In the genomic region with DNA sequence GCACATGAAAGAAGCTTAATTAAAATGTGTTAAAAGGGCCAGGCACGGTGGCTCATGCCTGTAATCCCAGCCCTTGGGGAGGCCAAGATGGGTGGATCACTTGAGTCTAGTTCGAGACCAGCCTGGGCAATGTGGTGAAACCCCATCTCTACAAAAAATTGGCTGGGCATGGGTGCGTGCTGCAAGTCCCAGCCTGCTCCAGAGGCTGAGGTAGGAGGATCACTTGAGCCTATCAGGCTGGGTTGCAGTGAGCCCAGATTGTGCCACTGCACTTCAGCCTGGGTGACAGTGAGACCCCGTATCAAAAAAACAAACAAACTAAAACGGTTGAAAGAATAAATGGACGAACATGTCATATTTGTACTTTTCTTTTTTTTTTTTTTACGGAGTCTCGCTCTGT, we compare ENCODE assay signal across 25 cellular contexts. TPM values are rescaled to one million over a fixed set of nuclear protein-coding genes. Genes with fewer than 3 reads are reported as not detected.
DNase-seq lines count a peak whose midpoint lies in the region; ATAC-seq, FAIRE-seq and TF ChIP-seq lines count a peak whose summit lies in the region.
"Had no signal": no experiment of that assay in that cellular context is flagged by ENCODE, and none has a peak within 500 bp of the region (broad histone marks: within the 10 kb centered on the region; RNA-seq: fewer than 3 reads in every experiment).

No MANE protein-coding gene starts in this region.

- POLR2A ChIA-PET in RWPE1 (lab: Yijun Ruan, JAX; ENCODE audit: low non-redundant PET) (no interaction called here), GM12878 (lab: Charles Lee) (no interaction called here)

- no peak for FAIRE-seq in GM12878 (lab: Jason Lieb, UNC)
- FAIRE-seq: A549, D721Med had no signal

- no peak for DNase-seq in activated T-cell treated with anti-CD3 and anti-CD28 coated beads, Interleukin-2, amount 50 U/mL, for 24 hours
- no peak for DNase-seq in activated T-cell treated with anti-CD3 and anti-CD28 coated beads, Interleukin-2, amount 50 U/mL, for 1 hour
- DNase-seq in RWPE1 (ENCODE audit: low spot score) (no peak), GM12878 (ENCODE audit: low read depth, low spot score) (no peak), NCI-H2171 treated with DMSO at 0.1 percent for 48 hours (lab: John Stamatoyannopoulos, UW) (no peak), left lung (no peak)
- no peak for DNase-seq in stimulated activated naive B cell treated with anti-CD40 and anti-IgM and Interleukin-4, amounts not matched to agents 10 μg/mL and 1 μg/mL and 100 μg/mL, for 72 hours
- DNase-seq in stimulated activated CD4-positive, alpha-beta T cell treated with anti-CD3 and anti-CD28 coated beads, Interleukin-4, amount 100 ng/mL, for 24 hours, result no peak
- DNase-seq: 8988T; ACHN; AML-193; BE2C; CD4-positive, alpha-beta T cell; CD8-positive, alpha-beta memory T cell; DMS 273 treated with DMSO at 0.1 percent for 48 hours; DMS79; EL; GDM1; H9 had no signal

- H3K9ac ChIP-seq in GM12878 (ENCODE audit: control insufficient read depth, insufficient read depth, low read length), result no peak overlapping the region
- H3K9ac ChIP-seq: BLaER1 treated with 17β-estradiol and CSF1 and Interleukin-3, amounts not matched to agents 10 nM and 100 nM had no signal

- H3K27ac ChIP-seq in RWPE1 (0 out of 2 replicates have a peak overlapping the region, but pooled peaks have one; percentile 3), GM12878 (ENCODE audit: control insufficient read depth, insufficient read depth) (no peak overlapping the region), left lung (no peak overlapping the region)
- H3K27ac ChIP-seq: A549; BLaER1 treated with 17β-estradiol and CSF1 and Interleukin-3, amounts not matched to agents 10 nM and 100 nM had no signal

- in situ Hi-C loops in GM12878 (cut with MboI), result no loop called here

- no peak for TF ChIP-seq RAD21 in GM12878 (IDR thresholded peaks at IDR 0.05; ENCODE audit: insufficient read depth, low read depth, low read length)

- SMC1A ChIA-PET in GM12878 (lab: Charles Lee; ENCODE audit: uncharacterized antibody, unreplicated experiment), result interaction anchor here (1.6 kb wide), 1 partner anchor 44 kb away, joined by 4 read pairs; no protein-coding TSS in a partner anchor

- ATAC-seq in GM12878, result no peak
- ATAC-seq in stimulated activated naive B cell treated with anti-CD40 and anti-IgM and Interleukin-4, amounts not matched to agents 10 μg/mL and 1 μg/mL and 100 μg/mL, for 72 hours (replicated peaks), result peak; percentile 4 to 6
- no peak for ATAC-seq in left lung
- ATAC-seq: A549, GM23338, HCT116 had no signal

- no peaks in the 10 kb centered on the region for H3K27me3 ChIP-seq in GM12878 (replicated peaks in 1 of 2; ENCODE audit: control insufficient read depth in 2 of 2, insufficient read depth in 2 of 2, low read length in 1 of 2)
- H3K27me3 ChIP-seq in left lung, result no peaks in the 10 kb centered on the region
- H3K27me3 ChIP-seq: BE2C; BLaER1 treated with 17β-estradiol and CSF1 and Interleukin-3, amounts not matched to agents 10 nM and 100 nM had no signal

- WGBS in GM12878 (ENCODE audit: insufficient coverage, insufficient replicate concordance, low lambda C conversion rate, missing lambda C conversion rate), result 91% methylated on average over 6 of the region's 8 CpGs

- intact Hi-C loops in GM12878 (cut with micrococcal nuclease; ENCODE audit: unreplicated experiment), result no loop called here
- intact Hi-C loops in left lung (cut with DNase I), result no loop called here

- H3K9me3 ChIP-seq in GM12878 (replicated peaks; ENCODE audit: control insufficient read depth, insufficient read depth, low read length), result no peaks in the 10 kb centered on the region
- no peaks in the 10 kb centered on the region for H3K9me3 ChIP-seq in left lung
- H3K9me3 ChIP-seq: A549; BE2C; BLaER1 treated with 17β-estradiol and CSF1 and Interleukin-3, amounts not matched to agents 10 nM and 100 nM had no signal

- H2AFZ ChIP-seq in GM12878 (ENCODE audit: control insufficient read depth, low read depth, low read length), result no peak overlapping the region
- H2AFZ ChIP-seq: GM23338 had no signal

- no peaks in the 10 kb centered on the region for H4K20me1 ChIP-seq in GM12878 (ENCODE audit: control insufficient read depth, insufficient read depth)

- RAD21 ChIA-PET in GM12878 (lab: Charles Lee; ENCODE audit: unreplicated experiment), result no interaction called here

- peak overlapping the region; percentile 64 for H3K27ac Mint-ChIP-seq in activated T-cell treated with anti-CD3 and anti-CD28 coated beads, Interleukin-2, amount 50 U/mL, for 24 hours
- H3K27ac Mint-ChIP-seq in stimulated activated naive B cell treated with anti-CD40 and anti-IgM and Interleukin-4, amounts not matched to agents 10 μg/mL and 1 μg/mL and 100 μg/mL, for 72 hours, result peak overlapping the region; percentile 93
- H3K27ac Mint-ChIP-seq: CD4-positive, alpha-beta T cell; GM23338; H9 had no signal

- H3K36me3 ChIP-seq in GM12878 (ENCODE audit: control insufficient read depth in 2 of 2, insufficient read depth in 2 of 2, low read length in 1 of 2) (peaks cover 6 to 15% of the 10 kb centered on the region in 2 experiments; a peak in 3 of 4 replicates), left lung (peaks cover 0 to 74% of the 10 kb centered on the region in 2 donors)
- H3K36me3 ChIP-seq: BE2C had no signal

- no peak overlapping the region for H3K4me3 Mint-ChIP-seq in activated T-cell treated with anti-CD3 and anti-CD28 coated beads, Interleukin-2, amount 50 U/mL, for 24 hours
- peak overlapping the region in 1 of 2 donors; percentile 21 for H3K4me3 Mint-ChIP-seq in stimulated activated naive B cell treated with anti-CD40 and anti-IgM and Interleukin-4, amounts not matched to agents 10 μg/mL and 1 μg/mL and 100 μg/mL, for 72 hours
- H3K4me3 Mint-ChIP-seq: CD14-positive monocyte; CD4-positive, alpha-beta T cell; GM23338; H9 had no signal

- TF ChIP-seq EP300 in GM12878 (IDR thresholded peaks at IDR 0.05; ENCODE audit: borderline replicate concordance in 1 of 2, control insufficient read depth in 1 of 2, low read depth in 2 of 2, low read length in 2 of 2), result no peak

- peak; percentile 47 for TF ChIP-seq POLR2A in GM12878 (IDR thresholded peaks at IDR 0.05; ENCODE audit: low read depth, low read length)

- H3K4me1 Mint-ChIP-seq in activated T-cell treated with anti-CD3 and anti-CD28 coated beads, Interleukin-2, amount 50 U/mL, for 24 hours (ENCODE audit: low read depth), result peaks cover 29% of the 10 kb centered on the region
- peaks cover 24 to 45% of the 10 kb centered on the region in 2 donors for H3K4me1 Mint-ChIP-seq in stimulated activated naive B cell treated with anti-CD40 and anti-IgM and Interleukin-4, amounts not matched to agents 10 μg/mL and 1 μg/mL and 100 μg/mL, for 72 hours
- H3K4me1 Mint-ChIP-seq: CD14-positive monocyte, GM23338, H9 had no signal

- CTCF ChIA-PET in RWPE1 (lab: Yijun Ruan, JAX), result no interaction called here
- CTCF ChIA-PET in GM12878 (lab: Yijun Ruan, JAX), result interaction anchor here (1.1 to 1.6 kb wide), 2 partner anchors 8 to 93 kb away, joined by 3 to 4 read pairs; no protein-coding TSS in a partner anchor

- no peak overlapping the region for H3K4me2 ChIP-seq in GM12878 (ENCODE audit: control insufficient read depth, insufficient read depth)
- H3K4me2 ChIP-seq: A549; BLaER1 treated with 17β-estradiol and CSF1 and Interleukin-3, amounts not matched to agents 10 nM and 100 nM; GM23338 had no signal

- BruUV-seq in GM12878 (replicated peaks; lab: Mats Ljungman, UMichigan), result no TSS peak

- H3K4me1 ChIP-seq in GM12878 (ENCODE audit: control insufficient read depth, insufficient read depth, low read length) (no peaks in the 10 kb centered on the region), left lung (no peaks in the 10 kb centered on the region)
- H3K4me1 ChIP-seq: A549; BE2C; BLaER1 treated with 17β-estradiol and CSF1 and Interleukin-3, amounts not matched to agents 10 nM and 100 nM had no signal

- H3K79me2 ChIP-seq in GM12878 (ENCODE audit: control insufficient read depth, insufficient read depth, low read length), result peaks cover 3% of the 10 kb centered on the region

- no peak for TF ChIP-seq CTCF in RWPE1 (conservative IDR thresholded peaks at IDR 0.05; ENCODE audit: low read depth)
- TF ChIP-seq CTCF in GM12878 (IDR thresholded peaks at IDR 0.05 in 2 of 3, conservative IDR thresholded peaks at IDR 0.05 in 1 of 3; ENCODE audit: control insufficient read depth in 2 of 3, extremely low read depth in 1 of 3, insufficient read depth in 1 of 3, low read depth in 3 of 3, low read length in 3 of 3), result no peak
- no peak for TF ChIP-seq CTCF in left lung (IDR thresholded peaks at IDR 0.05)

- H3K9me3 Mint-ChIP-seq in activated T-cell treated with anti-CD3 and anti-CD28 coated beads, Interleukin-2, amount 50 U/mL, for 24 hours, result no peaks in the 10 kb centered on the region
- peaks cover 0 to 4% of the 10 kb centered on the region in 2 donors for H3K9me3 Mint-ChIP-seq in stimulated activated naive B cell treated with anti-CD40 and anti-IgM and Interleukin-4, amounts not matched to agents 10 μg/mL and 1 μg/mL and 100 μg/mL, for 72 hours
- H3K9me3 Mint-ChIP-seq: CD14-positive monocyte; CD4-positive, alpha-beta T cell; CD8-positive, alpha-beta memory T cell; GM23338; H9 had no signal

- H3K36me3 Mint-ChIP-seq in activated T-cell treated with anti-CD3 and anti-CD28 coated beads, Interleukin-2, amount 50 U/mL, for 24 hours (ENCODE audit: low read depth), result peaks cover 79% of the 10 kb centered on the region
- peaks cover 33 to 66% of the 10 kb centered on the region in 2 donors for H3K36me3 Mint-ChIP-seq in stimulated activated naive B cell treated with anti-CD40 and anti-IgM and Interleukin-4, amounts not matched to agents 10 μg/mL and 1 μg/mL and 100 μg/mL, for 72 hours

- no peak overlapping the region for H3K4me3 ChIP-seq in GM12878
- no peak overlapping the region for H3K4me3 ChIP-seq in left lung
- H3K4me3 ChIP-seq: A549; BLaER1 treated with 17β-estradiol and CSF1 and Interleukin-3, amounts not matched to agents 10 nM and 100 nM; GM23338 had no signal

- no peaks in the 10 kb centered on the region for H3K27me3 Mint-ChIP-seq in activated T-cell treated with anti-CD3 and anti-CD28 coated beads, Interleukin-2, amount 50 U/mL, for 24 hours
- H3K27me3 Mint-ChIP-seq in stimulated activated naive B cell treated with anti-CD40 and anti-IgM and Interleukin-4, amounts not matched to agents 10 μg/mL and 1 μg/mL and 100 μg/mL, for 72 hours, result no peaks in the 10 kb centered on the region
- H3K27me3 Mint-ChIP-seq: CD4-positive, alpha-beta T cell; CD8-positive, alpha-beta memory T cell had no signal

RNA-seq across cellular contexts. Expression of a gene that starts 26.0 kb away (rescaled TPM):
- 245 and 256 TPM in 2 replicates for total RNA-seq in GM12878 (2013; cell fraction: nucleolus; rRNA removed)
- 35.5 and 41.1 TPM in 2 replicates for total RNA-seq in GM12878 (2014; rRNA removed)
- 48.9 and 53.0 TPM in 2 replicates for total RNA-seq in GM12878 (2014; rRNA removed; fragmentation: Illumina TruSeq; extraction: Trizol)
- 49.3 and 52.4 TPM in 2 replicates for total RNA-seq in GM12878 (2021)
- polyA plus RNA-seq in GM12878 (2011; ENCODE audit: low read depth), result 13.0 TPM
- 27.8 and 35.1 TPM in 2 replicates for polyA plus RNA-seq in GM12878 (2011; rRNA removed)
- 14.0 and 18.0 TPM in 2 replicates for polyA plus RNA-seq in GM12878 (2011; cell fraction: cytosol; rRNA removed)
- polyA plus RNA-seq in GM12878 (2011; cell fraction: nucleus; rRNA removed), result 18.9 and 23.2 TPM in 2 replicates
- 11.0 and 15.9 TPM in 2 replicates for polyA plus RNA-seq in GM12878 (2012)
- 47.5 and 56.1 TPM in 2 replicates for polyA plus RNA-seq in GM12878 (2014; fragmentation: Illumina TruSeq; extraction: Trizol)
- 10 to 100 TPM in 1 of 2 experiments, 1 to 10 TPM in 1; 6.3 to 17.7 TPM for polyA plus RNA-seq in GM12878 (2014; fragmentation: Nextera tagmentation; extraction: Ambion mirVana)
- 20.2 and 25.4 TPM in 2 replicates for polyA plus RNA-seq in GM12878 (2014; rRNA removed)
- 10 to 100 TPM; 21.9 to 25.4 TPM for polyA plus RNA-seq in GM12878 (2016; fragmentation: Nextera tagmentation; extraction: Ambion mirVana)
- polyA minus RNA-seq in GM12878 (2011; rRNA and poly(A)+ RNA removed), result 53.4 and 82.2 TPM in 2 replicates
- polyA minus RNA-seq in GM12878 (2011; cell fraction: cytosol; rRNA and poly(A)+ RNA removed), result 21.5 and 23.4 TPM in 2 replicates
- 21.8 and 37.1 TPM in 2 replicates for polyA minus RNA-seq in GM12878 (2011; cell fraction: nucleus; rRNA and poly(A)+ RNA removed)
- total RNA-seq in left lung, result 10 to 100 TPM; 21.0 to 31.8 TPM

Comparison
In these comparisons a context has a peak if more than half of its experiments do, and no peak if none do; other contexts are left out.
1. ATAC-seq: peak in stimulated activated naive B cell treated with anti-CD40 and anti-IgM and Interleukin-4, amounts not matched to agents 10 μg/mL and 1 μg/mL and 100 μg/mL, for 72 hours (2 of 2); none in GM12878 (single experiment) and left lung (single experiment).